Comparison of ENCODE assay signal across 8 cellular contexts in the genomic region with DNA sequence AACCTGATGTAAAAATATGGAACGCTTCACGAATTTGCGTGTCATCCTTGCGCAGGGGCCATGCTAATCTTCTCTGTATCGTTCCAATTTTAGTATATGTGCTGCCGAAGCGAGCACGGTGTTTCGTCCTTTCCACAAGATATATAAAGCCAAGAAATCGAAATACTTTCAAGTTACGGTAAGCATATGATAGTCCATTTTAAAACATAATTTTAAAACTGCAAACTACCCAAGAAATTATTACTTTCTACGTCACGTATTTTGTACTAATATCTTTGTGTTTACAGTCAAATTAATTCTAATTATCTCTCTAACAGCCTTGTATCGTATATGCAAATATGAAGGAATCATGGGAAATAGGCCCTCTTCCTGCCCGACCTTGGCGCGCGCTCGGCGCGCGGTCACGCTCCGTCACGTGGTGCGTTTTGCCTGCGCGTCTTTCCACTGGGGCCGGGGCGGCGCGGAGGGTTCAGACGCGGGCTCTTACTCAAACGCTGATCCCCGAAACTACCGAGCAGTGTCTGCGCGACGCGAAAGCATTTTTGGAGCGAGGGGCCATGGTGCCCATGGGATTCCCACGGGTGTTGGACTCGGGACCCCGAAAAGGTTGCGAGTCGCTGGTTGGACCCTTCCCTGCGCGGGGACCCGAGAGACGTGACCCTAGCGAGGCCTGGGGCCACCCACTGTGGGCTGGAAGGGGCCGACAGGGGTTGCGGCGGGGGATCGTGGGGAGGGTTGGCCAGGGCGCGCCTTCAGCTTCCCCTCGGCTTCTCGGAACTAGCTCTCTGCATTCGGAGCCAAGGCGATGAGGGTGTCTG. TPM values are rescaled to one million over a fixed set of nuclear protein-coding genes. Genes with fewer than 3 reads are reported as not detected.
DNase-seq lines count a peak whose midpoint lies in the region; ATAC-seq, FAIRE-seq and TF ChIP-seq lines count a peak whose summit lies in the region.

A gene (minus strand): TSS at position 117 of the 818 bp plus-strand sequence.

- peak within 1 kb of the TSS; percentile 99 for H2AFZ ChIP-seq in OCI-LY3 (ENCODE audit: low read depth, low read length)
- peak within 1 kb of the TSS; percentile 94 for H2AFZ ChIP-seq in endothelial cell of umbilical vein (ENCODE audit: low read depth, low read length)

- H3K9me3 ChIP-seq in OCI-LY3 (ENCODE audit: insufficient read depth, low read length) (no peaks in the 10 kb centered on the region), endothelial cell of umbilical vein (replicated peaks; ENCODE audit: control insufficient read depth, insufficient read depth, low read length) (no peaks in the 10 kb centered on the region)

- FAIRE-seq in D721Med (lab: Jason Lieb, UNC) (no peak), endothelial cell of umbilical vein (lab: Jason Lieb, UNC) (peak; percentile 93)

- H4K20me1 ChIP-seq in OCI-LY3 (ENCODE audit: insufficient read depth, low read length) (no peaks in the 10 kb centered on the region), endothelial cell of umbilical vein (replicated peaks; ENCODE audit: control insufficient read depth, extremely low read depth, insufficient read depth, low read length) (no peaks in the 10 kb centered on the region)

- peak; percentile 85 for TF ChIP-seq POLR2A in endothelial cell of umbilical vein (IDR thresholded peaks at IDR 0.05; ENCODE audit: low read depth, low read length)

- no TSS peak for BruUV-seq in endothelial cell of umbilical vein (replicated peaks; lab: Mats Ljungman, UMichigan)

- POLR2A ChIA-PET in endothelial cell of umbilical vein (lab: Charles Lee) = no interaction called here

- H3K27me3 ChIP-seq in OCI-LY3 (ENCODE audit: low read depth, low read length) (peaks cover 17% of the 10 kb centered on the region), endothelial cell of umbilical vein (ENCODE audit: control insufficient read depth in 2 of 2, insufficient read depth in 2 of 2, low read length in 2 of 2) (peaks cover 19 to 23% of the 10 kb centered on the region in 2 experiments)

- TF ChIP-seq CTCF in D721Med (IDR thresholded peaks at IDR 0.05; ENCODE audit: insufficient read depth, missing control alignments) (no peak), OCI-LY3 (IDR thresholded peaks at IDR 0.05; ENCODE audit: low read depth, low read length) (no peak), endothelial cell of umbilical vein (IDR thresholded peaks at IDR 0.05; ENCODE audit: extremely low read depth in 1 of 2, insufficient read depth in 1 of 2, low read depth in 1 of 2, low read length in 2 of 2) (no peak)

- H3K4me2 ChIP-seq in OCI-LY3 (ENCODE audit: low read length) (peak within 1 kb of the TSS; percentile 96), endothelial cell of umbilical vein (ENCODE audit: insufficient read depth, low read length) (peak within 1 kb of the TSS; percentile 72)

- DNase-seq in D721Med (ENCODE audit: insufficient read length, low spot score) (peak; percentile 83), HuH-7.5 (ENCODE audit: low spot score) (peak; percentile 95), activated T-cell treated with anti-CD3 and anti-CD28 coated beads for 24 hours (ENCODE audit: low read depth) (peak; percentile 93), endothelial cell of umbilical vein (ENCODE audit: low read depth, low spot score) (peak; percentile 93), middle frontal gyrus (ENCODE audit: extremely low spot score, low spot score) (peak; percentile 83)
- peak; percentile 90 to 93 for DNase-seq in stimulated activated CD8-positive, alpha-beta memory T cell treated with anti-CD3 and anti-CD28 coated beads, Interleukin-2, amount 100 ng/mL, for 1 hour (ENCODE audit: low read depth in 2 of 2)

- no peaks in the 10 kb centered on the region for H3K36me3 ChIP-seq in OCI-LY3 (replicated peaks; ENCODE audit: low read depth, low read length)
- no peaks in the 10 kb centered on the region for H3K36me3 ChIP-seq in endothelial cell of umbilical vein (ENCODE audit: control insufficient read depth in 2 of 2, extremely low read depth in 1 of 2, insufficient read depth in 2 of 2, low read length in 2 of 2)

- intact Hi-C loops in endothelial cell of umbilical vein (cut with micrococcal nuclease) = loop anchor here (1.0 to 5.0 kb wide), 4 partner anchors 298 to 583 kb away; a partner anchor contains a TSS

- peaks cover 13% of the 10 kb centered on the region for H3K4me1 ChIP-seq in OCI-LY3 (ENCODE audit: low read length)
- peaks cover 25% of the 10 kb centered on the region for H3K4me1 ChIP-seq in endothelial cell of umbilical vein (ENCODE audit: control insufficient read depth, extremely low read depth, insufficient read depth, low read length)

- CTCF ChIA-PET in endothelial cell of umbilical vein (lab: Charles Lee) = interaction anchor here (0.6 to 2.0 kb wide), 7 partner anchors 8 to 396 kb away, joined by 3 to 12 read pairs (median 6); no protein-coding TSS in a partner anchor

- H3K9me1 ChIP-seq in endothelial cell of umbilical vein (replicated peaks; ENCODE audit: control insufficient read depth, extremely low read depth, insufficient read depth, low read length) = no peaks in the 10 kb centered on the region

- H3K9ac ChIP-seq in OCI-LY3 (ENCODE audit: low read length) (peak within 1 kb of the TSS; percentile 95), endothelial cell of umbilical vein (replicated peaks; ENCODE audit: extremely low read depth, insufficient read depth, low read length) (peak within 1 kb of the TSS; percentile 86)

- ATAC-seq in GM21526 (IDR thresholded peaks at IDR 0.05; ENCODE audit: low FRiP score, unreplicated experiment) = peak; percentile 73

- H3K79me2 ChIP-seq in OCI-LY3 (ENCODE audit: low read length) (no peaks in the 10 kb centered on the region), endothelial cell of umbilical vein (ENCODE audit: control insufficient read depth, insufficient read depth, low read length) (no peaks in the 10 kb centered on the region)

- dilution Hi-C loops in endothelial cell of umbilical vein (cut with MboI; ENCODE audit: extremely low pct_ligation_motif_present, low sequenced_read_pairs) = no loop called here

- H3K27ac ChIP-seq in OCI-LY3 (ENCODE audit: low read length) (peak within 1 kb of the TSS; percentile 85), endothelial cell of umbilical vein (ENCODE audit: insufficient read depth, low read depth, low read length) (peak within 1 kb of the TSS; percentile 82)

- peak within 1 kb of the TSS; percentile 85 for H3K4me3 ChIP-seq in OCI-LY3 (ENCODE audit: low read length)
- peak within 1 kb of the TSS; percentile 69 to 80 (median 75) for H3K4me3 ChIP-seq in endothelial cell of umbilical vein (replicated peaks in 1 of 3; ENCODE audit: insufficient read depth in 1 of 3, low read depth in 1 of 3, low read length in 3 of 3)

TF ChIP-seq in endothelial cell of umbilical vein, 7 proteins besides CTCF, POLR2A, EP300 and RAD21:
- TF ChIP-seq MYC (IDR thresholded peaks at IDR 0.05; ENCODE audit: low read depth, low read length) (peak; percentile 6), POLR2AphosphoS5 (IDR thresholded peaks at IDR 0.05; ENCODE audit: insufficient read depth, low read depth, low read length) (peak; percentile 85), JUN (IDR thresholded peaks at IDR 0.05; ENCODE audit: borderline replicate concordance, insufficient read depth, insufficient read length, low read depth) (no peak), EZH2 (IDR thresholded peaks at IDR 0.05; ENCODE audit: borderline replicate concordance, low read depth, low read length, severe bottlenecking) (no peak), FOS (IDR thresholded peaks at IDR 0.05; ENCODE audit: borderline replicate concordance, insufficient read depth, low read length) (no peak)
- TF ChIP-seq, protein P1, sequence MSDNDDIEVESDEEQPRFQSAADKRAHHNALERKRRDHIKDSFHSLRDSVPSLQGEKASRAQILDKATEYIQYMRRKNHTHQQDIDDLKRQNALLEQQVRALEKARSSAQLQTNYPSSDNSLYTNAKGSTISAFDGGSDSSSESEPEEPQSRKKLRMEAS (IDR thresholded peaks at IDR 0.05; ENCODE audit: insufficient read depth, insufficient read length) = peak; percentile 96
TF ChIP-seq in endothelial cell of umbilical vein: peak in this region for 3.

RNA-seq across cellular contexts. Expression of the gene that starts here (rescaled TPM):
- not detected in 2 replicates for total RNA-seq in endothelial cell of umbilical vein
- polyA plus RNA-seq in endothelial cell of umbilical vein = not detected in 2 replicates
- not detected in 2 replicates for polyA plus RNA-seq in endothelial cell of umbilical vein (2011; cell fraction: cytosol; rRNA removed)
- polyA plus RNA-seq in endothelial cell of umbilical vein (2011; cell fraction: nucleus; rRNA removed) = not detected in 2 replicates
- polyA plus RNA-seq in endothelial cell of umbilical vein (2012) = not detected in 2 replicates
- not detected in 2 replicates for polyA minus RNA-seq in endothelial cell of umbilical vein
- 1,914 TPM for polyA minus RNA-seq in endothelial cell of umbilical vein (2011; cell fraction: cytosol; rRNA and poly(A)+ RNA removed)
- not detected in 2 replicates for polyA minus RNA-seq in endothelial cell of umbilical vein (2011; cell fraction: nucleus; rRNA and poly(A)+ RNA removed)

Comparison
In these comparisons a context has a peak if more than half of its experiments do, and no peak if none do; other contexts are left out.
1. Peak in every context shown above with its lines: DNase-seq, ATAC-seq, H3K4me3 ChIP-seq and H3K27ac ChIP-seq.